ENCODE assay signal across 8 cellular contexts in the genomic region with DNA sequence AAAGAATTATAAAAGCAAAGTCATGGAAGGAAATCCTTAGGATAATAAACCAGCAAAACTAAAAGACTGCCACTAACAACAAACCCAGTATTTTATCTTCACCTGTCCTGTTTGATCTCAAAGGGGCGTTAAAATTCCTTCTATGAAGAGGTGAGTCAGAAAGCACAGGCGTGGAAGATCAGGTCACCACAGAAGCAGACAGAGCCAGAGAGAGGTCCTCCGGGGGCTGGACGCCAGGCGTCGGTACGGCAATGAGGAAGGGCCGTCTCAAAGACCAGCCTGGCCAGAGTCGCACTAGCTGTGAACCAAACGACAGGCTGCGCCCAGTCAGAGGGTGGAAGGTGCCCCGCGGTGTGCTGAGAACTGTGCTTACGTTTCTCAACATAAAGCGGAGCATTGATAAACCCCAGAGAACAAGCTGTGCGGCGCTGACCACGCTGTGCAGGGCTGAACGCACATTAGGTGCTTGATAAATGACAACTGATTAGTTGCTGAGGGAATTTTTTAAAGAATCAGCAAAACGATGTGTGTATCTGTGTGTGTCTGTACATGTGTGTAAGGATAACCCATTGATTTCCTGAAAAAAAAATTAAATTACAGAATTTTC.
"Had no signal": no experiment of that assay in that cellular context is flagged by ENCODE, and none has a peak within 500 bp of the region (broad histone marks: within the 10 kb centered on the region; RNA-seq: fewer than 3 reads in every experiment).

No MANE protein-coding gene starts in this region.

- H3K27ac ChIP-seq: GM23248, HL-60 had no signal

- FAIRE-seq: H54 had no signal

- H3K4me3 ChIP-seq: GM23248 had no signal

- H3K9ac ChIP-seq: GM23248 had no signal

- DNase-seq: GM23248, GOT3, H9, HCEC 1CT, HFFc6, KG1 had no signal

- H2AFZ ChIP-seq: GM23248 had no signal
